In the genomic region with DNA sequence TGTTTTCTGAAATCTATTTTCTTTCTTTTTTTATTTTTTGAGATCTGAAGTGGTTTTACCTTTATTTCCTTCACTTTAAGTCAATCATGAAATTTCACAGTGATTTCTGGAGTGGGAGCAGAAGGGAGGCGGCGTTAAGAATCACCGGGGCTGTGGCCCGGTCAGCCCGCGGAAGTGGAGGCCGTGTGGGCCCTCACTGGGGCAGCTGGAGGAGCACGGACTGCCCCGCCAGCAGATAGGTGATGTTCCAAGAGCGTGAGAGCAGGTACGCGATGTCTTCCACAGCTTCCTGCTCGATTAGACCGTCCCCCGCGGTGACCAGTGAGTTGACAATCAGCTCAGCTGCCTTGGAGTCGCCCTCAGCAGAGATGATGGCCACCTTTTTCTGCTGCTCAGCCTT, we compare ENCODE assay signal across 20 cellular contexts.
"Had no signal": no experiment of that assay in that cellular context is flagged by ENCODE, and none has a peak within 500 bp of the region (broad histone marks: within the 10 kb centered on the region; RNA-seq: fewer than 3 reads in every experiment).

No MANE protein-coding gene starts in this region.

- DNase-seq: IMR-90, Karpas-422, KG1, MG63, NCI-H1092 treated with DMSO at 0.1 percent for 48 hours, NCI-H1417, NCI-H1436 treated with DMSO at 0.1 percent for 48 hours, NCI-H1694, NCI-H187 treated with DMSO at 0.1 percent for 48 hours, NCI-H2029 treated with DMSO at 0.1 percent for 48 hours, NCI-H2171 treated with DMSO at 0.1 percent for 48 hours, NCI-H345, NCI-H524, NCI-H526 treated with DMSO at 0.1 percent for 48 hours, NCI-H748 treated with DMSO at 0.1 percent for 48 hours, Right ventricle myocardium superior, RPMI8226, SIG-M5 had no signal

- H3K27ac ChIP-seq: SJSA1, SK-N-MC had no signal

- H3K9me3 ChIP-seq: MG63, SJSA1 had no signal

- H3K36me3 ChIP-seq: MG63, SJSA1 had no signal

- H3K4me3 ChIP-seq: MG63, SJSA1, SK-N-MC had no signal
